ENCODE assay signal across 36 cellular contexts in genomic region chr4:69730002-69730401, GRCh38. TPM values are rescaled to one million over a fixed set of nuclear protein-coding genes. Genes with fewer than 3 reads are reported as not detected.
"Had no signal": no experiment of that assay in that cellular context is flagged by ENCODE, and none has a peak within 500 bp of the region (broad histone marks: within the 10 kb centered on the region; RNA-seq: fewer than 3 reads in every experiment).

No MANE protein-coding gene starts in this region.

- DNase-seq: activated CD4-positive, alpha-beta memory T cell treated with anti-CD3 and anti-CD28 coated beads, Interleukin-2, amount 10 ng/mL, durations not matched to agents 7 days and 5 days; activated CD4-positive, alpha-beta T cell treated with anti-CD3 and anti-CD28 coated beads for 1 hour; activated CD4-positive, alpha-beta T cell treated with anti-CD3 and anti-CD28 coated beads for 4 hours; activated CD4-positive, alpha-beta T cell treated with anti-CD3 and anti-CD28 coated beads, Interleukin-2, amount 10 ng/mL, durations not matched to agents 7 days and 5 days; activated CD4-positive, alpha-beta T cell treated with anti-CD3 and anti-CD28 coated beads, Interleukin-2, amount 50 U/mL, for 4 hours; activated CD8-positive, alpha-beta memory T cell treated with anti-CD3 and anti-CD28 coated beads, Interleukin-2, amount 50 U/mL, for 48 hours; activated effector memory CD4-positive, alpha-beta T cell treated with Interleukin-2 at 50 U/mL for 16 hours; activated gamma-delta T cell treated with Interleukin-2 at 50 U/mL for 16 hours; activated naive CD4-positive, alpha-beta T cell treated with anti-CD3 and anti-CD28 coated beads, Interleukin-2, amount 50 U/mL, for 16 hours; activated naive CD4-positive, alpha-beta T cell treated with Interleukin-2 at 50 U/mL for 16 hours; activated T-cell treated with anti-CD3 and anti-CD28 coated beads for 4 hours; activated T-cell treated with anti-CD3 and anti-CD28 coated beads, Interleukin-2, amount 50 U/mL, for 24 hours; amniotic stem cell; anterior cingulate cortex; brain microvascular endothelial cell; effector CD4-positive, alpha-beta T cell; effector memory CD8-positive, alpha-beta T cell; esophagus squamous epithelium; foreskin melanocyte; heart right ventricle; T-helper 1 cell; T-helper 17 cell; T1000 had no signal

- H3K9me3 Mint-ChIP-seq: activated CD4-positive, alpha-beta memory T cell treated with anti-CD3 and anti-CD28 coated beads, Interleukin-2, amount 10 ng/mL, durations not matched to agents 7 days and 5 days; activated CD4-positive, alpha-beta T cell treated with anti-CD3 and anti-CD28 coated beads, Interleukin-2, amount 10 ng/mL, durations not matched to agents 7 days and 5 days; activated T-cell treated with anti-CD3 and anti-CD28 coated beads, Interleukin-2, amount 50 U/mL, for 24 hours; activated T-helper 17 cell treated with anti-CD3 and anti-CD28 coated beads, Interleukin-2, amount 50 U/mL, for 72 hours; central memory CD8-positive, alpha-beta T cell; dendritic cell treated with granulocyte-macrophage colony-stimulating factor and Interleukin-4, amounts not matched to agents 40 ng/mL and 50 ng/mL, for 4 days; effector memory CD8-positive, alpha-beta T cell; T-helper 2 cell treated with Interferon-gamma antibody and Interleukin-4, amounts not matched to agents 5 μg/mL and 100 μg/mL, for 36 hours had no signal

- H3K27me3 Mint-ChIP-seq: activated CD4-positive, alpha-beta memory T cell treated with anti-CD3 and anti-CD28 coated beads, Interleukin-2, amount 10 ng/mL, durations not matched to agents 7 days and 5 days; activated CD4-positive, alpha-beta T cell treated with anti-CD3 and anti-CD28 coated beads, Interleukin-2, amount 10 ng/mL, durations not matched to agents 7 days and 5 days; activated naive CD8-positive, alpha-beta T cell; activated T-cell treated with anti-CD3 and anti-CD28 coated beads, Interleukin-2, amount 50 U/mL, for 24 hours; activated T-helper 17 cell treated with anti-CD3 and anti-CD28 coated beads, Interleukin-2, amount 50 U/mL, for 72 hours; central memory CD8-positive, alpha-beta T cell; dendritic cell treated with granulocyte-macrophage colony-stimulating factor and Interleukin-4, amounts not matched to agents 40 ng/mL and 50 ng/mL, for 4 days; effector memory CD8-positive, alpha-beta T cell; T-helper 17 cell had no signal

- H3K4me1 Mint-ChIP-seq: activated CD4-positive, alpha-beta memory T cell treated with anti-CD3 and anti-CD28 coated beads, Interleukin-2, amount 10 ng/mL, durations not matched to agents 7 days and 5 days; activated CD4-positive, alpha-beta T cell treated with anti-CD3 and anti-CD28 coated beads, Interleukin-2, amount 10 ng/mL, durations not matched to agents 7 days and 5 days; central memory CD8-positive, alpha-beta T cell had no signal

- H3K4me1 ChIP-seq: gastroesophageal sphincter, heart right ventricle had no signal

- FAIRE-seq: astrocyte, bronchial epithelial cell had no signal

- H3K36me3 Mint-ChIP-seq: WTC11 had no signal

- H3K4me3 Mint-ChIP-seq: activated CD4-positive, alpha-beta memory T cell treated with anti-CD3 and anti-CD28 coated beads, Interleukin-2, amount 10 ng/mL, durations not matched to agents 7 days and 5 days; activated CD4-positive, alpha-beta T cell treated with anti-CD3 and anti-CD28 coated beads, Interleukin-2, amount 10 ng/mL, durations not matched to agents 7 days and 5 days; activated naive CD8-positive, alpha-beta T cell; activated T-cell treated with anti-CD3 and anti-CD28 coated beads, Interleukin-2, amount 50 U/mL, for 24 hours; activated T-helper 17 cell treated with anti-CD3 and anti-CD28 coated beads, Interleukin-2, amount 50 U/mL, for 72 hours; central memory CD8-positive, alpha-beta T cell; dendritic cell treated with granulocyte-macrophage colony-stimulating factor and Interleukin-4, amounts not matched to agents 40 ng/mL and 50 ng/mL, for 4 days; effector memory CD8-positive, alpha-beta T cell; T-helper 17 cell; T-helper 2 cell treated with Interferon-gamma antibody and Interleukin-4, amounts not matched to agents 5 μg/mL and 100 μg/mL, for 36 hours; WTC11 had no signal

- H3K27ac Mint-ChIP-seq: activated CD4-positive, alpha-beta memory T cell treated with anti-CD3 and anti-CD28 coated beads, Interleukin-2, amount 10 ng/mL, durations not matched to agents 7 days and 5 days; activated CD4-positive, alpha-beta T cell treated with anti-CD3 and anti-CD28 coated beads, Interleukin-2, amount 10 ng/mL, durations not matched to agents 7 days and 5 days; activated naive CD8-positive, alpha-beta T cell; activated T-cell treated with anti-CD3 and anti-CD28 coated beads, Interleukin-2, amount 50 U/mL, for 24 hours; activated T-helper 17 cell treated with anti-CD3 and anti-CD28 coated beads, Interleukin-2, amount 50 U/mL, for 72 hours; dendritic cell treated with granulocyte-macrophage colony-stimulating factor and Interleukin-4, amounts not matched to agents 40 ng/mL and 50 ng/mL, for 4 days; effector memory CD8-positive, alpha-beta T cell; T-helper 17 cell; T-helper 2 cell treated with Interferon-gamma antibody and Interleukin-4, amounts not matched to agents 5 μg/mL and 100 μg/mL, for 36 hours; WTC11 had no signal

- H3K4me3 ChIP-seq: coronary artery, esophagus squamous epithelium, gastroesophageal sphincter, heart right ventricle had no signal

- H3K27ac ChIP-seq: brain microvascular endothelial cell, coronary artery, epithelial cell of prostate, esophagus squamous epithelium, gastroesophageal sphincter, heart right ventricle, VCaP had no signal

- ATAC-seq: activated T-helper 17 cell treated with anti-CD3 and anti-CD28 coated beads, Interleukin-2, amount 50 U/mL, for 72 hours; effector memory CD8-positive, alpha-beta T cell; gastroesophageal sphincter; heart right ventricle; T-helper 17 cell; WTC11 had no signal

- H3K9me3 ChIP-seq: esophagus squamous epithelium, gastroesophageal sphincter, heart right ventricle had no signal

- H3K36me3 ChIP-seq: brain microvascular endothelial cell, esophagus squamous epithelium, gastroesophageal sphincter, heart right ventricle had no signal

- H3K27me3 ChIP-seq: brain microvascular endothelial cell, esophagus squamous epithelium, gastroesophageal sphincter, heart right ventricle had no signal

RNA-seq across cellular contexts. Expression of gene SULT1B1, which starts 30.4 kb away (rescaled TPM):
- total RNA-seq: fibroblast of lung had no signal
